ENCODE assay signal across 31 cellular contexts in genomic region chr13:25715760-25716159, GRCh38.
A peak's percentile ranks its signal among the peaks of the same experiment; 100 is the strongest.
DNase-seq lines count a peak whose midpoint lies in the region; ATAC-seq and TF ChIP-seq lines count a peak whose summit lies in the region.
"Had no signal": no experiment of that assay in that cellular context is flagged by ENCODE, and none has a peak within 500 bp of the region (broad histone marks: within the 10 kb centered on the region; RNA-seq: fewer than 3 reads in every experiment).

No MANE protein-coding gene starts in this region.

- H3K9me3 Mint-ChIP-seq in stimulated activated naive CD8-positive, alpha-beta T cell treated with anti-CD3 and anti-CD28 coated beads, Interleukin-15, amount 100 ng/mL, for 72 hours = peaks cover 5 to 10% of the 10 kb centered on the region in 2 donors
- H3K9me3 Mint-ChIP-seq in glutamatergic neuron (ENCODE audit: unreplicated experiment) (no peaks in the 10 kb centered on the region), type B pancreatic cell (no peaks in the 10 kb centered on the region)
- H3K9me3 Mint-ChIP-seq in natural killer cell treated with Interleukin-12 subunit alpha and Interleukin-12 subunit beta and Interleukin-15 and Interleukin-18, amount 100 ng/mL, for 72 hours = no peaks in the 10 kb centered on the region
- H3K9me3 Mint-ChIP-seq: CD4-positive, alpha-beta T cell had no signal

- ATAC-seq in stimulated activated naive CD8-positive, alpha-beta T cell treated with anti-CD3 and anti-CD28 coated beads, Interleukin-15, amount 100 ng/mL, for 72 hours = peak; percentile 88
- no peak for ATAC-seq in stimulated activated naive CD8-positive, alpha-beta T cell treated with anti-CD3 and anti-CD28 coated beads, Interleukin-15, Interleukin-2, amounts not matched to agents 100 U/mL and 50 U/mL, for 24 hours
- ATAC-seq in natural killer cell treated with Interleukin-12 subunit alpha and Interleukin-12 subunit beta and Interleukin-15 and Interleukin-18, amount 100 ng/mL, for 72 hours = peak; percentile 64 to 74
- no peak for ATAC-seq in Right ventricle myocardium inferior
- ATAC-seq: A549; CD8-positive, alpha-beta T cell had no signal

- no peak overlapping the region for H3K27ac Mint-ChIP-seq in stimulated activated naive CD8-positive, alpha-beta T cell treated with anti-CD3 and anti-CD28 coated beads, Interleukin-15, amount 100 ng/mL, for 72 hours
- H3K27ac Mint-ChIP-seq in glutamatergic neuron (ENCODE audit: unreplicated experiment) = no peak overlapping the region
- peak overlapping the region in 1 of 2 donors; percentile 10 for H3K27ac Mint-ChIP-seq in natural killer cell treated with Interleukin-12 subunit alpha and Interleukin-12 subunit beta and Interleukin-15 and Interleukin-18, amount 100 ng/mL, for 72 hours
- no peak overlapping the region for H3K27ac Mint-ChIP-seq in type B pancreatic cell
- H3K27ac Mint-ChIP-seq: B cell; CD14-positive monocyte; CD4-positive, alpha-beta memory T cell; CD4-positive, alpha-beta T cell; CD4-positive, CD25-positive, alpha-beta regulatory T cell; CD8-positive, alpha-beta memory T cell; CD8-positive, alpha-beta T cell had no signal

- TF ChIP-seq CTCF in glutamatergic neuron (IDR thresholded peaks at IDR 0.05; ENCODE audit: partially characterized antibody, unreplicated experiment) (peak; percentile 12), type B pancreatic cell (conservative IDR thresholded peaks at IDR 0.05) (peak; percentile 27)

- H3K4me1 Mint-ChIP-seq in stimulated activated naive CD8-positive, alpha-beta T cell treated with anti-CD3 and anti-CD28 coated beads, Interleukin-15, amount 100 ng/mL, for 72 hours = no peaks in the 10 kb centered on the region
- H3K4me1 Mint-ChIP-seq in glutamatergic neuron (ENCODE audit: low read depth, unreplicated experiment) = peaks cover 17% of the 10 kb centered on the region
- H3K4me1 Mint-ChIP-seq in natural killer cell treated with Interleukin-12 subunit alpha and Interleukin-12 subunit beta and Interleukin-15 and Interleukin-18, amount 100 ng/mL, for 72 hours (ENCODE audit: low read depth in 2 of 2) = peaks cover 10 to 11% of the 10 kb centered on the region in 2 donors
- H3K4me1 Mint-ChIP-seq in type B pancreatic cell (ENCODE audit: unreplicated experiment) = no peaks in the 10 kb centered on the region
- H3K4me1 Mint-ChIP-seq: B cell; CD14-positive monocyte; CD4-positive, alpha-beta memory T cell; CD4-positive, CD25-positive, alpha-beta regulatory T cell; CD8-positive, alpha-beta memory T cell had no signal

- H3K36me3 Mint-ChIP-seq in glutamatergic neuron (ENCODE audit: unreplicated experiment) (no peaks in the 10 kb centered on the region), type B pancreatic cell (no peaks in the 10 kb centered on the region)
- peaks cover 10% of the 10 kb centered on the region for H3K36me3 Mint-ChIP-seq in natural killer cell treated with Interleukin-12 subunit alpha and Interleukin-12 subunit beta and Interleukin-15 and Interleukin-18, amount 100 ng/mL, for 72 hours
- H3K36me3 Mint-ChIP-seq: CD14-positive monocyte; CD4-positive, alpha-beta memory T cell; CD4-positive, CD25-positive, alpha-beta regulatory T cell; CD8-positive, alpha-beta memory T cell; CD8-positive, alpha-beta T cell had no signal

- DNase-seq in stimulated activated naive CD8-positive, alpha-beta T cell treated with anti-CD3 and anti-CD28 coated beads, Interleukin-15, amount 100 ng/mL, for 72 hours = peak in 1 of 2 donors; percentile 9
- DNase-seq in stimulated activated naive CD8-positive, alpha-beta T cell treated with anti-CD3 and anti-CD28 coated beads, Interleukin-15, Interleukin-2, amounts not matched to agents 100 U/mL and 50 U/mL, for 24 hours = no peak
- DNase-seq in glutamatergic neuron (no peak), type B pancreatic cell (ENCODE audit: extremely low spot score, unreplicated experiment) (no peak), Right ventricle myocardium inferior (ENCODE audit: missing footprints) (no peak), NCI-H1092 treated with DMSO at 0.1 percent for 48 hours (lab: John Stamatoyannopoulos, UW) (no peak), NCI-H446 (lab: John Stamatoyannopoulos, UW) (no peak)
- no peak for DNase-seq in natural killer cell treated with Interleukin-12 subunit alpha and Interleukin-12 subunit beta and Interleukin-15 and Interleukin-18, amount 100 ng/mL, for 72 hours (ENCODE audit: low spot score)
- DNase-seq: 8988T; ACHN; AML-193; BE2C; C1 segment of cervical spinal cord; Caco-2; Calu3; CD4-positive, alpha-beta memory T cell; CD4-positive, alpha-beta T cell; CD4-positive, CD25-positive, alpha-beta regulatory T cell; CD8-positive, alpha-beta memory T cell; CD8-positive, alpha-beta T cell; COR-L47; DMS 273 treated with DMSO at 0.1 percent for 48 hours; DMS153; DMS53; DMS79; DMS79 treated with DMSO at 0.1 percent for 48 hours; DND-41; EL had no signal

- no peak overlapping the region for H3K4me3 Mint-ChIP-seq in stimulated activated naive CD8-positive, alpha-beta T cell treated with anti-CD3 and anti-CD28 coated beads, Interleukin-15, amount 100 ng/mL, for 72 hours
- H3K4me3 Mint-ChIP-seq in glutamatergic neuron (ENCODE audit: unreplicated experiment) = no peak overlapping the region
- H3K4me3 Mint-ChIP-seq in natural killer cell treated with Interleukin-12 subunit alpha and Interleukin-12 subunit beta and Interleukin-15 and Interleukin-18, amount 100 ng/mL, for 72 hours = no peak overlapping the region
- H3K4me3 Mint-ChIP-seq in type B pancreatic cell = no peak overlapping the region
- H3K4me3 Mint-ChIP-seq: B cell; CD14-positive monocyte; CD4-positive, alpha-beta memory T cell; CD4-positive, alpha-beta T cell; CD4-positive, CD25-positive, alpha-beta regulatory T cell; CD8-positive, alpha-beta memory T cell; CD8-positive, alpha-beta T cell had no signal

- peaks cover 18% of the 10 kb centered on the region for H3K27me3 Mint-ChIP-seq in stimulated activated naive CD8-positive, alpha-beta T cell treated with anti-CD3 and anti-CD28 coated beads, Interleukin-15, amount 100 ng/mL, for 72 hours
- H3K27me3 Mint-ChIP-seq in glutamatergic neuron (ENCODE audit: unreplicated experiment) = no peaks in the 10 kb centered on the region
- peaks cover 38 to 61% of the 10 kb centered on the region in 2 donors for H3K27me3 Mint-ChIP-seq in natural killer cell treated with Interleukin-12 subunit alpha and Interleukin-12 subunit beta and Interleukin-15 and Interleukin-18, amount 100 ng/mL, for 72 hours
- no peaks in the 10 kb centered on the region for H3K27me3 Mint-ChIP-seq in type B pancreatic cell
- H3K27me3 Mint-ChIP-seq: B cell had no signal

- intact Hi-C loops in Right ventricle myocardium inferior (cut with DNase I) = no loop called here

Comparison
In these comparisons a context has a peak if more than half of its experiments do, and no peak if none do; other contexts are left out.
1. ATAC-seq: peak in stimulated activated naive CD8-positive, alpha-beta T cell treated with anti-CD3 and anti-CD28 coated beads, Interleukin-15, amount 100 ng/mL, for 72 hours (single experiment) and natural killer cell treated with Interleukin-12 subunit alpha and Interleukin-12 subunit beta and Interleukin-15 and Interleukin-18, amount 100 ng/mL, for 72 hours (2 of 2); none in stimulated activated naive CD8-positive, alpha-beta T cell treated with anti-CD3 and anti-CD28 coated beads, Interleukin-15, Interleukin-2, amounts not matched to agents 100 U/mL and 50 U/mL, for 24 hours (single experiment) and Right ventricle myocardium inferior (single experiment).